In the genomic region with DNA sequence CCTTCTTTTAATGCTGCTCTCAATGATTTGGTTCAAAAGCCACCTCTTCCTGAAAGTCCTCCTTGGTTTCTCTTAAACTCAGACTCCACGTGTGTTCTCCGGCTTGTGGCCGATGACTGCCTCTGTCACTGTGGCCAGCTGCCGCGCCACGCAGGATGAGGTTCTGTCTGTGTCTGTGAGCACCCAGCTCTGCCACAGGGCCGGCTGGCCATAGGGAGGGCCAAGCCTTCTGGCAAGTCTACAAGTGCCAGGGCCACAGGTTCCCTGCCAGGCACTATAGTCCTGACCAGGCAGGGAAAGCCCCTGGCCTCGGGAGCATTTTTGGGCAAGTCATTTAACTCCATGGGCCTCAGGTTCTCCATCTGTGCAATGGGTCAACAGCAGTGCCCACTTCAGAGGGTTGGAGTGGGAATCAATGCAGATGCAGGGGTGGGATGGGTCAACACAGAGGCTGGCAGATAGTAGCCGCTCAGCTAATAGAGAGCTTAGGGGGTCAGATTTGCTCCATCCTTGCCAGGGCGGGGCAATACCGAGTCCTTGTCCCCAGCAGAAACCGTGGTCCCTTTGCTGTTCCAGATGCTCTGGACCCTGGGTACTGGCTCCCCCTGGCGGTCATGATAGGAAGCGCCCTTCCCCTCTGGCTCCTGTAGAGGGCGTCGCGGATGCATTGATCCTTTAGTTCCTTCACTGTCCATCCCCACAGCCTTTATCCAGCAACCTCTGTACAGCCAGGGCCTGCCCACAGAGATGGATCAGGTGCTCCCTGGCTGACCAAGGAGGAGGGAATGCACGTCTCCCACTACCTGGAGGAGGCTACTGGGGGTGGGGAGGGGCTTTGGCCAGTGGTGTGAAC, we compare ENCODE assay signal across 8 cellular contexts. TPM values are rescaled to one million over a fixed set of nuclear protein-coding genes. Genes with fewer than 3 reads are reported as not detected.
DNase-seq lines count a peak whose midpoint lies in the region; ATAC-seq and TF ChIP-seq lines count a peak whose summit lies in the region.

No MANE protein-coding gene starts in this region.

- DNase-seq in BE2C (peak; percentile 78), LHCN-M2 (ENCODE audit: low read depth) (peak; percentile 69), RPMI8226 (peak; percentile 89), foreskin fibroblast (peak; percentile 62 to 87), nucleus accumbens (lab: John Stamatoyannopoulos, UW) (peak in 48 of 56 donors; percentile 21 to 89 (median 66)), substantia nigra (lab: John Stamatoyannopoulos, UW) (peak in 46 of 49 donors; percentile 28 to 85 (median 68))
- peak; percentile 77 to 84 for DNase-seq in activated T-helper 1 cell treated with anti-CD3 and anti-CD28 coated beads, Interleukin-2, amount 50 U/mL, for 16 hours (ENCODE audit: low read depth in 1 of 2, low spot score in 1 of 2)

- no peaks in the 10 kb centered on the region for H3K9me3 ChIP-seq in BE2C

- peak; percentile 67 for ATAC-seq in GM19351 (IDR thresholded peaks at IDR 0.05; ENCODE audit: unreplicated experiment)

- TF ChIP-seq CTCF in BE2C (IDR thresholded peaks at IDR 0.05; ENCODE audit: low read depth, low read length) (peak; percentile 100), foreskin fibroblast (IDR thresholded peaks at IDR 0.05; ENCODE audit: low read depth, low read length) (peak; percentile 100)

- no peak overlapping the region for H3K4me3 ChIP-seq in BE2C (ENCODE audit: low read depth, low read length)
- H3K4me3 ChIP-seq in foreskin fibroblast (ENCODE audit: low read depth in 1 of 2, low read length in 2 of 2), result no peak overlapping the region

- H3K4me1 ChIP-seq in BE2C, result no peaks in the 10 kb centered on the region

- H3K27ac ChIP-seq in substantia nigra (ENCODE audit: low read depth, low read length, poor library complexity, severe bottlenecking), result peak overlapping the region; percentile 23

- H3K27me3 ChIP-seq in BE2C, result no peaks in the 10 kb centered on the region

- H3K36me3 ChIP-seq in BE2C, result no peaks in the 10 kb centered on the region

RNA-seq across cellular contexts. Expression of a gene that starts 19.3 kb away (rescaled TPM):
- not detected for polyA plus RNA-seq in BE2C (2012; ENCODE audit: insufficient read depth, insufficient read length, low read depth)
- total RNA-seq in LHCN-M2 (2014; rRNA removed), result not detected in 2 replicates
- polyA plus RNA-seq in LHCN-M2 (2012), result not detected

RNA-seq across cellular contexts. Expression of a gene that starts 20.4 kb away (rescaled TPM):
- polyA plus RNA-seq in BE2C (2012; ENCODE audit: insufficient read depth, insufficient read length, low read depth), result 2.7 TPM
- 1.3 and 5.5 TPM in 2 replicates for total RNA-seq in LHCN-M2 (2014; rRNA removed)
- polyA plus RNA-seq in LHCN-M2 (2012), result 2.2 TPM

RNA-seq across cellular contexts. Expression of a gene that starts 45.8 kb away (rescaled TPM):
- not detected for polyA plus RNA-seq in BE2C (2012; ENCODE audit: insufficient read depth, insufficient read length, low read depth)
- not detected in 2 replicates for total RNA-seq in LHCN-M2 (2014; rRNA removed)
- not detected for polyA plus RNA-seq in LHCN-M2 (2012)
